Comparison of ENCODE assay signal across 12 cellular contexts in genomic region chr7:77561354-77561753, GRCh38. TPM values are rescaled to one million over a fixed set of nuclear protein-coding genes. Genes with fewer than 3 reads are reported as not detected.
DNase-seq lines count a peak whose midpoint lies in the region; ATAC-seq and TF ChIP-seq lines count a peak whose summit lies in the region.
"Had no signal": no experiment of that assay in that cellular context is flagged by ENCODE, and none has a peak within 500 bp of the region (broad histone marks: within the 10 kb centered on the region; RNA-seq: fewer than 3 reads in every experiment).

No MANE protein-coding gene starts in this region.

- ATAC-seq in GM19372 (IDR thresholded peaks at IDR 0.05; ENCODE audit: low read depth, unreplicated experiment) (peak; percentile 91), HG02870 (IDR thresholded peaks at IDR 0.05; ENCODE audit: unreplicated experiment) (peak; percentile 73)
- no peak for ATAC-seq in activated CD8-positive, alpha-beta T cell treated with anti-CD3 and anti-CD28 coated beads for 36 hours

- H3K9me2 ChIP-seq in MM.1S (replicated peaks; ENCODE audit: insufficient read depth, low read length), result no peaks in the 10 kb centered on the region

- TF ChIP-seq CTCF in CD14-positive monocyte (IDR thresholded peaks at IDR 0.05) (no peak), MM.1S (IDR thresholded peaks at IDR 0.05; ENCODE audit: low read length) (no peak)
- TF ChIP-seq CTCF in activated CD8-positive, alpha-beta T cell treated with anti-CD3 and anti-CD28 coated beads for 36 hours (IDR thresholded peaks at IDR 0.05), result no peak

- POLR2A ChIA-PET in activated CD8-positive, alpha-beta T cell treated with anti-CD3 and anti-CD28 coated beads for 36 hours (lab: Charles Lee), result no interaction called here

- H3K36me3 ChIP-seq in MM.1S (replicated peaks; ENCODE audit: insufficient read depth, low read length), result no peaks in the 10 kb centered on the region

- peaks cover 13% of the 10 kb centered on the region for H3K4me1 ChIP-seq in MM.1S (ENCODE audit: low read length)

- no peaks in the 10 kb centered on the region for H3F3A ChIP-seq in MM.1S (ENCODE audit: insufficient read depth, low read length)

- peaks cover 58% of the 10 kb centered on the region for H3K4me1 Mint-ChIP-seq in CD14-positive monocyte
- peaks cover 8% of the 10 kb centered on the region for H3K4me1 Mint-ChIP-seq in activated CD8-positive, alpha-beta T cell treated with anti-CD3 and anti-CD28 coated beads for 36 hours (ENCODE audit: low read depth)

- H3K36me3 Mint-ChIP-seq in CD14-positive monocyte, result peaks cover 19 to 30% of the 10 kb centered on the region in 2 donors
- no peaks in the 10 kb centered on the region for H3K36me3 Mint-ChIP-seq in activated CD8-positive, alpha-beta T cell treated with anti-CD3 and anti-CD28 coated beads for 36 hours (ENCODE audit: low read depth)

- no peak overlapping the region for H2AFZ ChIP-seq in MM.1S (ENCODE audit: low read length)

- no peaks in the 10 kb centered on the region for H3K27me3 Mint-ChIP-seq in CD14-positive monocyte (ENCODE audit: low read depth in 3 of 3)
- no peaks in the 10 kb centered on the region for H3K27me3 Mint-ChIP-seq in activated CD8-positive, alpha-beta T cell treated with anti-CD3 and anti-CD28 coated beads for 36 hours
- H3K27me3 Mint-ChIP-seq: activated T-cell treated with anti-CD3 and anti-CD28 coated beads, Interleukin-2, amount 50 U/mL, for 24 hours had no signal

- no peaks in the 10 kb centered on the region for H3K27me3 ChIP-seq in MM.1S (replicated peaks; ENCODE audit: insufficient read depth, low read length)

- peaks cover 14% of the 10 kb centered on the region; the same call in 1 of the 2 replicates for H3K79me2 ChIP-seq in MM.1S (ENCODE audit: low read length)

- H3K27ac Mint-ChIP-seq in CD14-positive monocyte, result peak overlapping the region; percentile 72 to 91 (median 88)
- no peak overlapping the region for H3K27ac Mint-ChIP-seq in activated CD8-positive, alpha-beta T cell treated with anti-CD3 and anti-CD28 coated beads for 36 hours
- H3K27ac Mint-ChIP-seq: activated T-cell treated with anti-CD3 and anti-CD28 coated beads, Interleukin-2, amount 50 U/mL, for 24 hours; T-helper 1 cell treated with Interleukin-12 subunit alpha and Interleukin-12 subunit beta and Interleukin-4 antibody, amounts not matched to agents 30 μg/mL and 1 μg/mL, for 36 hours had no signal

- no peak overlapping the region for H3K9ac ChIP-seq in MM.1S (ENCODE audit: low read length)

- no peak overlapping the region for H3K27ac ChIP-seq in MM.1S (ENCODE audit: low read length)
- H3K27ac ChIP-seq: coronary artery had no signal

- no peak overlapping the region for H3K4me3 ChIP-seq in MM.1S (ENCODE audit: low read length)
- H3K4me3 ChIP-seq: coronary artery had no signal

- CTCF ChIA-PET in activated CD8-positive, alpha-beta T cell treated with anti-CD3 and anti-CD28 coated beads for 36 hours (lab: Charles Lee), result no interaction called here

- peak overlapping the region; percentile 29; the same call in 1 of the 2 replicates for H3K4me2 ChIP-seq in MM.1S (ENCODE audit: low read depth, low read length)

- H3K4me3 Mint-ChIP-seq in CD14-positive monocyte, result no peak overlapping the region
- H3K4me3 Mint-ChIP-seq in activated CD8-positive, alpha-beta T cell treated with anti-CD3 and anti-CD28 coated beads for 36 hours, result no peak overlapping the region
- H3K4me3 Mint-ChIP-seq: activated T-cell treated with anti-CD3 and anti-CD28 coated beads, Interleukin-2, amount 50 U/mL, for 24 hours; T-helper 1 cell treated with Interleukin-12 subunit alpha and Interleukin-12 subunit beta and Interleukin-4 antibody, amounts not matched to agents 30 μg/mL and 1 μg/mL, for 36 hours had no signal

- intact Hi-C loops in CD14-positive monocyte (cut with micrococcal nuclease), result no loop called here
- intact Hi-C loops in activated CD8-positive, alpha-beta T cell treated with anti-CD3 and anti-CD28 coated beads for 36 hours (cut with micrococcal nuclease), result no loop called here

- no peaks in the 10 kb centered on the region for H3K9me3 Mint-ChIP-seq in CD14-positive monocyte
- no peaks in the 10 kb centered on the region for H3K9me3 Mint-ChIP-seq in activated CD8-positive, alpha-beta T cell treated with anti-CD3 and anti-CD28 coated beads for 36 hours
- H3K9me3 Mint-ChIP-seq: activated T-cell treated with anti-CD3 and anti-CD28 coated beads, Interleukin-2, amount 50 U/mL, for 24 hours; T-helper 1 cell treated with Interleukin-12 subunit alpha and Interleukin-12 subunit beta and Interleukin-4 antibody, amounts not matched to agents 30 μg/mL and 1 μg/mL, for 36 hours had no signal

- no peaks in the 10 kb centered on the region for H4K20me1 ChIP-seq in MM.1S (ENCODE audit: insufficient read depth, low read length)

- no peak for DNase-seq in CD14-positive monocyte (ENCODE audit: low spot score)
- DNase-seq in MM.1S, result peak; percentile 44
- DNase-seq in EL, result no peak
- DNase-seq in SHP77 treated with DMSO at 0.1 percent for 48 hours (lab: John Stamatoyannopoulos, UW), result no peak
- no peak for DNase-seq in NCI-H146 (lab: John Stamatoyannopoulos, UW)
- DNase-seq in activated CD8-positive, alpha-beta T cell treated with anti-CD3 and anti-CD28 coated beads for 36 hours, result no peak
- DNase-seq: activated T-cell treated with anti-CD3 and anti-CD28 coated beads, Interleukin-2, amount 50 U/mL, for 24 hours; NCI-H524 had no signal

- no peaks in the 10 kb centered on the region for H3K9me3 ChIP-seq in MM.1S (replicated peaks; ENCODE audit: insufficient read depth, low read length)

RNA-seq across cellular contexts. Expression of gene PTPN12, which starts 24.3 kb away (rescaled TPM):
- 10 to 100 TPM in 1 of 2 donors, 1 to 10 TPM in 1; 6.6 to 11.8 TPM for polyA plus RNA-seq in CD14-positive monocyte
- total RNA-seq in activated CD8-positive, alpha-beta T cell treated with anti-CD3 and anti-CD28 coated beads for 36 hours, result 10 to 100 TPM in 1 of 2 experiments, 1 to 10 TPM in 1; 8.1 to 10.0 TPM
